In genomic region chr6:63529498-63529897, GRCh38 we compare ENCODE assay signal across 19 cellular contexts. TPM values are rescaled to one million over a fixed set of nuclear protein-coding genes. Genes with fewer than 3 reads are reported as not detected.
A peak's percentile ranks its signal among the peaks of the same experiment; 100 is the strongest.
DNase-seq lines count a peak whose midpoint lies in the region; ATAC-seq and FAIRE-seq lines count a peak whose summit lies in the region.
"Had no signal": no experiment of that assay in that cellular context is flagged by ENCODE, and none has a peak within 500 bp of the region (broad histone marks: within the 10 kb centered on the region; RNA-seq: fewer than 3 reads in every experiment).

No MANE protein-coding gene starts in this region.

- no peak overlapping the region for H3K4me3 ChIP-seq in naive thymus-derived CD4-positive, alpha-beta T cell (ENCODE audit: low read length)
- no peak overlapping the region for H3K4me3 ChIP-seq in small intestine (ENCODE audit: low read depth in 1 of 2, low read length in 2 of 2)
- H3K4me3 ChIP-seq: SJSA1, transverse colon had no signal

- peaks cover 3% of the 10 kb centered on the region for H3K27me3 Mint-ChIP-seq in activated naive CD8-positive, alpha-beta T cell treated with anti-CD3 and anti-CD28 coated beads for 36 hours
- H3K27me3 Mint-ChIP-seq in naive thymus-derived CD4-positive, alpha-beta T cell = peaks cover 0 to 3% (median 0%) of the 10 kb centered on the region in 5 donors
- H3K27me3 Mint-ChIP-seq: activated B cell treated with CpG ODN at 0.5 μM for 24 hours; central memory CD8-positive, alpha-beta T cell; memory B cell had no signal

- no peak overlapping the region for H3K27ac ChIP-seq in naive thymus-derived CD4-positive, alpha-beta T cell (ENCODE audit: low read depth, low read length)
- no peak overlapping the region for H3K27ac ChIP-seq in small intestine (ENCODE audit: low read depth in 1 of 2, low read length in 1 of 2)
- H3K27ac ChIP-seq: 22Rv1, SJSA1, transverse colon had no signal

- no peaks in the 10 kb centered on the region for H3K36me3 Mint-ChIP-seq in activated naive CD8-positive, alpha-beta T cell treated with anti-CD3 and anti-CD28 coated beads for 36 hours
- peaks cover 0 to 7% (median 0%) of the 10 kb centered on the region in 5 donors for H3K36me3 Mint-ChIP-seq in naive thymus-derived CD4-positive, alpha-beta T cell
- H3K36me3 Mint-ChIP-seq: CD8-positive, alpha-beta memory T cell; memory B cell had no signal

- H3K36me3 ChIP-seq in naive thymus-derived CD4-positive, alpha-beta T cell (ENCODE audit: control insufficient read depth in 2 of 3, insufficient read depth in 3 of 3, low read length in 3 of 3) = no peaks in the 10 kb centered on the region
- no peaks in the 10 kb centered on the region for H3K36me3 ChIP-seq in small intestine (ENCODE audit: control insufficient read depth in 2 of 2, insufficient read depth in 2 of 2, low read length in 2 of 2)
- H3K36me3 ChIP-seq: SJSA1, transverse colon had no signal

- no peaks in the 10 kb centered on the region for H3K9me3 Mint-ChIP-seq in activated naive CD8-positive, alpha-beta T cell treated with anti-CD3 and anti-CD28 coated beads for 36 hours
- peaks cover 0 to 4% (median 0%) of the 10 kb centered on the region in 11 donors for H3K9me3 Mint-ChIP-seq in naive thymus-derived CD4-positive, alpha-beta T cell
- H3K9me3 Mint-ChIP-seq: activated B cell treated with CpG ODN at 0.5 μM for 24 hours; CD8-positive, alpha-beta memory T cell; central memory CD8-positive, alpha-beta T cell; memory B cell had no signal

- H3K27me3 ChIP-seq in naive thymus-derived CD4-positive, alpha-beta T cell (ENCODE audit: control insufficient read depth in 2 of 2, insufficient read depth in 2 of 2, low read length in 2 of 2) = no peaks in the 10 kb centered on the region
- H3K27me3 ChIP-seq in small intestine (ENCODE audit: control insufficient read depth in 2 of 2, insufficient read depth in 2 of 2, low read length in 2 of 2) = no peaks in the 10 kb centered on the region
- H3K27me3 ChIP-seq: SJSA1, transverse colon had no signal

- peaks cover 15% of the 10 kb centered on the region for H3K4me1 Mint-ChIP-seq in activated naive CD8-positive, alpha-beta T cell treated with anti-CD3 and anti-CD28 coated beads for 36 hours
- peaks cover 2 to 43% (median 10%) of the 10 kb centered on the region in 7 donors for H3K4me1 Mint-ChIP-seq in naive thymus-derived CD4-positive, alpha-beta T cell

- POLR2A ChIA-PET in naive thymus-derived CD4-positive, alpha-beta T cell (lab: Charles Lee) = no interaction called here

- intact Hi-C loops in naive thymus-derived CD4-positive, alpha-beta T cell (cut with micrococcal nuclease) = loop anchor here in 1 of 2 donors (1.0 to 10.0 kb wide), 3 partner anchors 43 to 175 kb away; partner anchors contain the start of genes LOC128125822, PHF3 and PTP4A1

- peak overlapping the region; percentile 65 for H3K4me3 Mint-ChIP-seq in activated naive CD8-positive, alpha-beta T cell treated with anti-CD3 and anti-CD28 coated beads for 36 hours
- H3K4me3 Mint-ChIP-seq in naive thymus-derived CD4-positive, alpha-beta T cell = peak overlapping the region in 8 of 10 donors; percentile 4 to 82 (median 46)
- H3K4me3 Mint-ChIP-seq: activated B cell treated with CpG ODN at 0.5 μM for 24 hours; central memory CD8-positive, alpha-beta T cell; memory B cell had no signal

- peak; percentile 60 to 69 for ATAC-seq in activated CD4-positive, CD25-positive, alpha-beta regulatory T cell treated with anti-CD3 and anti-CD28 coated beads, Interleukin-2, amount 50 U/mL, for 24 hours
- ATAC-seq in naive thymus-derived CD4-positive, alpha-beta T cell = peak; percentile 32

- no peaks in the 10 kb centered on the region for H3K4me1 ChIP-seq in naive thymus-derived CD4-positive, alpha-beta T cell (ENCODE audit: control insufficient read depth in 2 of 2, insufficient read depth in 2 of 2, low read length in 2 of 2)
- H3K4me1 ChIP-seq in small intestine (ENCODE audit: control insufficient read depth in 2 of 2, insufficient read depth in 1 of 2, low read depth in 1 of 2, low read length in 1 of 2) = no peaks in the 10 kb centered on the region
- H3K4me1 ChIP-seq: SJSA1 had no signal

- peak overlapping the region; percentile 65 for H3K27ac Mint-ChIP-seq in activated naive CD8-positive, alpha-beta T cell treated with anti-CD3 and anti-CD28 coated beads for 36 hours
- H3K27ac Mint-ChIP-seq in naive thymus-derived CD4-positive, alpha-beta T cell = peak overlapping the region in 7 of 9 donors; percentile 23 to 97 (median 63)
- H3K27ac Mint-ChIP-seq: activated B cell treated with CpG ODN at 0.5 μM for 24 hours, memory B cell had no signal

- WGBS in small intestine, 3 donors = 40 to 56% (median 40%) methylated on average over 4 of the region's 4 CpGs

- no peaks in the 10 kb centered on the region for H3K9me3 ChIP-seq in naive thymus-derived CD4-positive, alpha-beta T cell (ENCODE audit: control insufficient read depth in 2 of 3, low read length in 3 of 3)
- no peaks in the 10 kb centered on the region for H3K9me3 ChIP-seq in small intestine (ENCODE audit: control insufficient read depth, low read depth)
- H3K9me3 ChIP-seq: SJSA1, transverse colon had no signal

- no peak for DNase-seq in activated CD4-positive, CD25-positive, alpha-beta regulatory T cell (lab: John Stamatoyannopoulos, UW)
- DNase-seq in M059J (ENCODE audit: low read depth) (peak; percentile 45), small intestine (no peak), NCI-H1092 treated with DMSO at 0.1 percent for 48 hours (lab: John Stamatoyannopoulos, UW) (no peak), AG08395 (ENCODE audit: low spot score) (no peak)
- no peak for DNase-seq in activated naive CD8-positive, alpha-beta T cell treated with anti-CD3 and anti-CD28 coated beads for 36 hours
- no peak for DNase-seq in naive thymus-derived CD4-positive, alpha-beta T cell
- DNase-seq: activated B cell treated with CpG ODN at 0.5 μM for 24 hours; activated gamma-delta T cell treated with Interleukin-2 at 50 U/mL for 16 hours; CD8-positive, alpha-beta memory T cell; GDM1; KG1; NCI-H2029 treated with DMSO at 0.1 percent for 48 hours; transverse colon had no signal

- CTCF ChIA-PET in naive thymus-derived CD4-positive, alpha-beta T cell (lab: Charles Lee) = no interaction called here

- no peak for FAIRE-seq in small intestine (lab: Jason Lieb, UNC)

RNA-seq across cellular contexts. Expression of gene PTP4A1, which starts 42.8 kb away (rescaled TPM):
- total RNA-seq in M059J (2014; rRNA removed; shearing (Covaris generic)) = 32.3 and 53.3 TPM in 2 replicates
- total RNA-seq in activated naive CD8-positive, alpha-beta T cell treated with anti-CD3 and anti-CD28 coated beads for 36 hours = 10 to 100 TPM; 79.6 to 82.0 TPM
- 100 to 1,000 TPM in 2 of 5 experiments, 10 to 100 TPM in 3; 26.4 to 165 (median 73.8) TPM for total RNA-seq in naive thymus-derived CD4-positive, alpha-beta T cell
- 10 to 100 TPM; 37.9 to 47.5 TPM for polyA plus RNA-seq in naive thymus-derived CD4-positive, alpha-beta T cell
- polyA plus RNA-seq in small intestine = 10 to 100 TPM in 2 of 3 donors, 1 to 10 TPM in 1; 3.5 to 23.2 (median 19.7) TPM
